In genomic region chr2:198890490-198890889, GRCh38 we compare ENCODE assay signal across 1 cellular context.
TF ChIP-seq lines count a peak whose summit lies in the region.

No MANE protein-coding gene starts in this region.

TF ChIP-seq in WTC11, 78 proteins besides CTCF, POLR2A, EP300 and RAD21 (continued from another document):
- TF ChIP-seq AR (CRISPR knock-in tag; IDR thresholded peaks at IDR 0.05) (no peak), ATF3 (CRISPR knock-in tag; conservative IDR thresholded peaks at IDR 0.05) (no peak), ZNF263 (CRISPR knock-in tag; IDR thresholded peaks at IDR 0.05; ENCODE audit: low read depth) (no peak), TEAD4 (CRISPR knock-in tag; IDR thresholded peaks at IDR 0.05) (no peak), EMX1 (CRISPR knock-in tag; IDR thresholded peaks at IDR 0.05) (no peak), PRRX2 (CRISPR knock-in tag; IDR thresholded peaks at IDR 0.05) (no peak)
TF ChIP-seq in WTC11: peak in this region for 0.
